ENCODE assay signal across 15 cellular contexts in genomic region chr13:33633701-33634525, GRCh38.
DNase-seq lines count a peak whose midpoint lies in the region; ATAC-seq and TF ChIP-seq lines count a peak whose summit lies in the region.
"Had no signal": no experiment of that assay in that cellular context is flagged by ENCODE, and none has a peak within 500 bp of the region (broad histone marks: within the 10 kb centered on the region; RNA-seq: fewer than 3 reads in every experiment).

No MANE protein-coding gene starts in this region.

- no peak for TF ChIP-seq CTCF in MCF 10A (IDR thresholded peaks at IDR 0.05; ENCODE audit: unreplicated experiment)
- no peak for TF ChIP-seq CTCF in breast epithelium (IDR thresholded peaks at IDR 0.05)
- TF ChIP-seq CTCF in choroid plexus epithelial cell (conservative IDR thresholded peaks at IDR 0.05; ENCODE audit: low read depth, low read length), result no peak
- no peak for TF ChIP-seq CTCF in suprapubic skin (IDR thresholded peaks at IDR 0.05)
- no peak for TF ChIP-seq CTCF in CD8-positive, alpha-beta T cell (IDR thresholded peaks at IDR 0.05)

- H3K4me3 Mint-ChIP-seq in MCF 10A (ENCODE audit: unreplicated experiment), result peak overlapping the region; percentile 41
- H3K4me3 Mint-ChIP-seq in CD8-positive, alpha-beta T cell, result no peak overlapping the region
- H3K4me3 Mint-ChIP-seq: natural killer cell treated with Interleukin-12 subunit alpha and Interleukin-12 subunit beta and Interleukin-15 and Interleukin-18, amount 100 ng/mL, for 72 hours; WTC11 had no signal

- no peaks in the 10 kb centered on the region for H3K27me3 Mint-ChIP-seq in MCF 10A (ENCODE audit: insufficient read depth, unreplicated experiment)
- no peaks in the 10 kb centered on the region for H3K27me3 Mint-ChIP-seq in CD8-positive, alpha-beta T cell (ENCODE audit: low read depth)

- no peak overlapping the region for H3K4me3 ChIP-seq in breast epithelium
- no peak overlapping the region for H3K4me3 ChIP-seq in choroid plexus epithelial cell (ENCODE audit: low read depth, low read length)
- no peak overlapping the region for H3K4me3 ChIP-seq in mesenchymal stem cell (ENCODE audit: insufficient read depth in 1 of 2, low read depth in 1 of 2, low read length in 2 of 2)
- no peak overlapping the region for H3K4me3 ChIP-seq in suprapubic skin
- H3K4me3 ChIP-seq in CD8-positive, alpha-beta T cell (ENCODE audit: low read depth, low read length), result no peak overlapping the region
- H3K4me3 ChIP-seq: body of pancreas had no signal

- DNase-seq in MCF 10A (ENCODE audit: unreplicated experiment) (peak; percentile 68), breast epithelium (ENCODE audit: low spot score in 2 of 2) (no peak), choroid plexus epithelial cell (ENCODE audit: low read depth) (peak; percentile 78), mesenchymal stem cell (peak; percentile 29), suprapubic skin (ENCODE audit: low spot score in 2 of 2) (no peak), NCI-H446 treated with DMSO at 0.1 percent for 48 hours (lab: John Stamatoyannopoulos, UW) (no peak)
- DNase-seq in CD8-positive, alpha-beta T cell, result no peak
- DNase-seq in stimulated activated CD4-positive, alpha-beta T cell treated with anti-CD3 and anti-CD28 coated beads, Interleukin-12 subunit alpha, Interleukin-12 subunit beta, amount 100 ng/mL, for 4 hours, result no peak
- DNase-seq: 8988T; activated T-cell treated with anti-CD3 and anti-CD28 coated beads, Interleukin-2, amount 50 U/mL, for 1 hour; body of pancreas; NCI-H510A; SHP77 treated with DMSO at 0.1 percent for 48 hours had no signal

- H3K27me3 ChIP-seq in breast epithelium (no peaks in the 10 kb centered on the region), mesenchymal stem cell (ENCODE audit: control insufficient read depth in 1 of 2, insufficient read depth in 1 of 2, low read length in 2 of 2) (no peaks in the 10 kb centered on the region), suprapubic skin (no peaks in the 10 kb centered on the region)
- H3K27me3 ChIP-seq in CD8-positive, alpha-beta T cell (ENCODE audit: insufficient read depth, low read length), result no peaks in the 10 kb centered on the region
- H3K27me3 ChIP-seq: body of pancreas had no signal

- ATAC-seq in CD8-positive, alpha-beta T cell, result no peak
- ATAC-seq: body of pancreas; natural killer cell treated with Interleukin-12 subunit alpha and Interleukin-12 subunit beta and Interleukin-15 and Interleukin-18, amount 100 ng/mL, for 72 hours; WTC11 had no signal

- peak overlapping the region; percentile 89 for H3K27ac Mint-ChIP-seq in MCF 10A (ENCODE audit: low read depth, unreplicated experiment)
- H3K27ac Mint-ChIP-seq in CD8-positive, alpha-beta T cell, result no peak overlapping the region
- H3K27ac Mint-ChIP-seq: natural killer cell treated with Interleukin-12 subunit alpha and Interleukin-12 subunit beta and Interleukin-15 and Interleukin-18, amount 100 ng/mL, for 72 hours; WTC11 had no signal

- H3K9me3 Mint-ChIP-seq in MCF 10A (ENCODE audit: unreplicated experiment), result no peaks in the 10 kb centered on the region
- H3K9me3 Mint-ChIP-seq in CD8-positive, alpha-beta T cell, result no peaks in the 10 kb centered on the region
- H3K9me3 Mint-ChIP-seq: natural killer cell treated with Interleukin-12 subunit alpha and Interleukin-12 subunit beta and Interleukin-15 and Interleukin-18, amount 100 ng/mL, for 72 hours; WTC11 had no signal

- intact Hi-C loops in MCF 10A (cut with micrococcal nuclease) (loop anchor here (10.0 kb wide), 1 partner anchor 91 kb away; no protein-coding TSS in a partner anchor), breast epithelium (cut with DNase I; ENCODE audit: low total_unique reads) (no loop called here)
- intact Hi-C loops in CD8-positive, alpha-beta T cell (cut with DNase I, micrococcal nuclease), result no loop called here

- H2BK12ac ChIP-seq in mesenchymal stem cell (ENCODE audit: low read length in 2 of 2), result no peak overlapping the region

- H3K9ac ChIP-seq in mesenchymal stem cell (ENCODE audit: low read length), result peak overlapping the region; percentile 15

- H2AFZ ChIP-seq in mesenchymal stem cell (ENCODE audit: low read depth, low read length), result no peak overlapping the region

- no peak overlapping the region for H3K14ac ChIP-seq in mesenchymal stem cell (ENCODE audit: low read length in 2 of 2)

- no peak overlapping the region for H4K91ac ChIP-seq in mesenchymal stem cell (ENCODE audit: low read length)

- H3K4me1 ChIP-seq in breast epithelium (no peaks in the 10 kb centered on the region), mesenchymal stem cell (ENCODE audit: control insufficient read depth, insufficient read depth, low read depth, low read length) (peaks cover 6% of the 10 kb centered on the region), suprapubic skin (peaks cover 16% of the 10 kb centered on the region)
- H3K4me1 ChIP-seq in CD8-positive, alpha-beta T cell (ENCODE audit: insufficient read depth, low read length), result no peaks in the 10 kb centered on the region
- H3K4me1 ChIP-seq: body of pancreas had no signal

- no peak overlapping the region for H3K4me2 ChIP-seq in mesenchymal stem cell (ENCODE audit: low read length, poor library complexity, severe bottlenecking)

- TF ChIP-seq EP300 in suprapubic skin (IDR thresholded peaks at IDR 0.05), result no peak

- peaks cover 33% of the 10 kb centered on the region for H3K4me1 Mint-ChIP-seq in MCF 10A (ENCODE audit: insufficient read depth, unreplicated experiment)
- H3K4me1 Mint-ChIP-seq in CD8-positive, alpha-beta T cell (ENCODE audit: low read depth), result no peaks in the 10 kb centered on the region

- H3K36me3 ChIP-seq in breast epithelium, result no peaks in the 10 kb centered on the region
- no peaks in the 10 kb centered on the region for H3K36me3 ChIP-seq in mesenchymal stem cell (ENCODE audit: control insufficient read depth in 1 of 2, insufficient read depth in 2 of 2, low read depth in 1 of 2, low read length in 2 of 2)
- H3K36me3 ChIP-seq in suprapubic skin, result no peaks in the 10 kb centered on the region
- H3K36me3 ChIP-seq in CD8-positive, alpha-beta T cell (ENCODE audit: insufficient read depth, low read length), result no peaks in the 10 kb centered on the region

- no peaks in the 10 kb centered on the region for H3K9me3 ChIP-seq in breast epithelium
- H3K9me3 ChIP-seq in mesenchymal stem cell (ENCODE audit: control insufficient read depth, low read length), result no peaks in the 10 kb centered on the region
- no peaks in the 10 kb centered on the region for H3K9me3 ChIP-seq in suprapubic skin
- H3K9me3 ChIP-seq in CD8-positive, alpha-beta T cell (ENCODE audit: low read length), result no peaks in the 10 kb centered on the region
- H3K9me3 ChIP-seq: body of pancreas had no signal

- H2BK15ac ChIP-seq in mesenchymal stem cell (ENCODE audit: low read depth, poor library complexity, severe bottlenecking), result no peak overlapping the region

- no peak overlapping the region for H3K23ac ChIP-seq in mesenchymal stem cell (ENCODE audit: low read length in 2 of 2)

- H3K18ac ChIP-seq in mesenchymal stem cell (ENCODE audit: low read depth in 1 of 2, low read length in 2 of 2), result no peak overlapping the region

- peak overlapping the region; percentile 35 for H2AK5ac ChIP-seq in mesenchymal stem cell (ENCODE audit: low read length, severe bottlenecking)

- TF ChIP-seq POLR2A in breast epithelium (IDR thresholded peaks at IDR 0.05) (no peak), suprapubic skin (IDR thresholded peaks at IDR 0.05) (no peak)

- WGBS in mesenchymal stem cell, result 94% methylated on average over 2 of the region's 3 CpGs
- 60% methylated on average over 3 of the region's 3 CpGs for WGBS in suprapubic skin

- no peaks in the 10 kb centered on the region for H3K36me3 Mint-ChIP-seq in MCF 10A (ENCODE audit: insufficient read depth, unreplicated experiment)
- H3K36me3 Mint-ChIP-seq in CD8-positive, alpha-beta T cell, result no peaks in the 10 kb centered on the region
- H3K36me3 Mint-ChIP-seq: natural killer cell treated with Interleukin-12 subunit alpha and Interleukin-12 subunit beta and Interleukin-15 and Interleukin-18, amount 100 ng/mL, for 72 hours; WTC11 had no signal

- H3K27ac ChIP-seq in breast epithelium, result no peak overlapping the region
- H3K27ac ChIP-seq in mesenchymal stem cell (ENCODE audit: low read length, poor library complexity, severe bottlenecking), result peak overlapping the region; percentile 40
- H3K27ac ChIP-seq in suprapubic skin, result peak overlapping the region; percentile 60
- H3K27ac ChIP-seq in CD8-positive, alpha-beta T cell (ENCODE audit: low read depth, low read length), result no peak overlapping the region
- H3K27ac ChIP-seq: body of pancreas had no signal

- H2BK5ac ChIP-seq in mesenchymal stem cell (ENCODE audit: low read depth, low read length, poor library complexity, severe bottlenecking), result no peak overlapping the region

- no peak overlapping the region for H2BK120ac ChIP-seq in mesenchymal stem cell (ENCODE audit: low read depth, low read length)

- no TSS peak for BruUV-seq in MCF 10A (replicated peaks; lab: Mats Ljungman, UMichigan)

- no peak overlapping the region for H3K4ac ChIP-seq in mesenchymal stem cell (ENCODE audit: low read depth in 1 of 2, low read length in 2 of 2)

- POLR2A ChIA-PET in MCF 10A (lab: Yijun Ruan, JAX), result interaction anchor here (0.6 to 3.9 kb wide), 13 partner anchors 8 to 458 kb away, joined by 3 to 33 read pairs (median 4); no protein-coding TSS in a partner anchor
- POLR2A ChIA-PET in CD8-positive, alpha-beta T cell (lab: Charles Lee), result no interaction called here

- CTCF ChIA-PET in MCF 10A (lab: Yijun Ruan, JAX), result interaction anchor here (0.6 to 3.9 kb wide), 10 partner anchors 9 to 95 kb away, joined by 3 to 28 read pairs (median 4); no protein-coding TSS in a partner anchor
- CTCF ChIA-PET in CD8-positive, alpha-beta T cell (lab: Charles Lee), result no interaction called here

- no peaks in the 10 kb centered on the region for H3K79me1 ChIP-seq in mesenchymal stem cell (replicated peaks; ENCODE audit: low read length, poor library complexity, severe bottlenecking)

- H4K8ac ChIP-seq in mesenchymal stem cell (ENCODE audit: low read length), result peak overlapping the region; percentile 41

Comparison
In these comparisons a context has a peak if more than half of its experiments do, and no peak if none do; other contexts are left out.
1. DNase-seq: peak in MCF 10A (single experiment), choroid plexus epithelial cell (single experiment) and mesenchymal stem cell (single experiment); none in breast epithelium (0 of 2), suprapubic skin (0 of 2), NCI-H446 treated with DMSO at 0.1 percent for 48 hours (single experiment), CD8-positive, alpha-beta T cell (0 of 7) and stimulated activated CD4-positive, alpha-beta T cell treated with anti-CD3 and anti-CD28 coated beads, Interleukin-12 subunit alpha, Interleukin-12 subunit beta, amount 100 ng/mL, for 4 hours (single experiment).
2. H3K27ac ChIP-seq: peak in mesenchymal stem cell (single experiment) and suprapubic skin (single experiment); none in breast epithelium (0 of 2) and CD8-positive, alpha-beta T cell (single experiment).